Comparison of ENCODE assay signal across 10 cellular contexts in genomic region chr20:32188376-32189122, GRCh38. TPM values are rescaled to one million over a fixed set of nuclear protein-coding genes. Genes with fewer than 3 reads are reported as not detected.
DNase-seq lines count a peak whose midpoint lies in the region; ATAC-seq and TF ChIP-seq lines count a peak whose summit lies in the region.
"Had no signal": no experiment of that assay in that cellular context is flagged by ENCODE, and none has a peak within 500 bp of the region (broad histone marks: within the 10 kb centered on the region; RNA-seq: fewer than 3 reads in every experiment).

No MANE protein-coding gene starts in this region.

- POLR2A ChIA-PET in AG04450 (lab: Yijun Ruan, JAX): no interaction called here

- no peak overlapping the region for H2BK15ac ChIP-seq in H9 (ENCODE audit: low read depth, low read length)

- H3K27me3 Mint-ChIP-seq in H9 (ENCODE audit: low read depth): no peaks in the 10 kb centered on the region
- no peaks in the 10 kb centered on the region for H3K27me3 Mint-ChIP-seq in chondrocyte (ENCODE audit: low read depth)

- H4K5ac ChIP-seq in H9 (ENCODE audit: insufficient read length, low read depth, low read length): no peak overlapping the region

- no peak overlapping the region for H3K4me2 ChIP-seq in H9 (ENCODE audit: insufficient read depth, insufficient read length, low read length)
- H3K4me2 ChIP-seq in neural cell (ENCODE audit: low read length): no peak overlapping the region

- no peak overlapping the region for H3K23ac ChIP-seq in H9 (ENCODE audit: insufficient read length, low read depth, low read length)

- H3K27ac ChIP-seq in AG04450 (ENCODE audit: low read depth, low read length): peak overlapping the region; percentile 11
- H3K27ac ChIP-seq in H9 (ENCODE audit: insufficient read length, low read depth, low read length): no peak overlapping the region
- no peak overlapping the region for H3K27ac ChIP-seq in neural cell (ENCODE audit: low read length)
- H3K27ac ChIP-seq: epithelial cell of prostate had no signal

- no peak for TF ChIP-seq RAD21 in neural cell (conservative IDR thresholded peaks at IDR 0.05)

- H2BK120ac ChIP-seq in H9 (ENCODE audit: low read depth, low read length, poor library complexity, severe bottlenecking): no peak overlapping the region

- CTCF ChIA-PET in AG04450 (lab: Charles Lee): no interaction called here

- H3K27me3 ChIP-seq in AG04450 (ENCODE audit: control insufficient read depth, insufficient read depth, low read length) (no peaks in the 10 kb centered on the region), H9 (ENCODE audit: insufficient read depth, low read length) (no peaks in the 10 kb centered on the region), neural cell (ENCODE audit: insufficient read depth, low read depth, low read length) (no peaks in the 10 kb centered on the region)

- H3K36me3 Mint-ChIP-seq in H9 (ENCODE audit: insufficient read depth in 1 of 3, low read depth in 3 of 3) (peaks cover under 1 to 17% (median 13%) of the 10 kb centered on the region in 3 experiments; a peak in 5 of 7 replicates), chondrocyte (ENCODE audit: low read depth) (peaks cover 3% of the 10 kb centered on the region)

- H3K4me3 ChIP-seq in AG04450 (ENCODE audit: low read depth, low read length): no peak overlapping the region
- H3K4me3 ChIP-seq in neural cell (ENCODE audit: low read length): peak overlapping the region; percentile 67
- H3K4me3 ChIP-seq: mucosa of descending colon had no signal

- H3K9ac ChIP-seq in H9 (ENCODE audit: extremely low read depth, insufficient read length, low read length) (no peak overlapping the region), neural cell (ENCODE audit: low read length) (no peak overlapping the region)

- no peak overlapping the region for H3K27ac Mint-ChIP-seq in H9
- no peak overlapping the region for H3K27ac Mint-ChIP-seq in chondrocyte (ENCODE audit: unreplicated experiment)

- no peaks in the 10 kb centered on the region for H3F3A ChIP-seq in neural cell (ENCODE audit: insufficient read depth, low read length, poor library complexity, severe bottlenecking)

- H4K8ac ChIP-seq in H9 (replicated peaks; ENCODE audit: insufficient read length, low read depth, low read length): no peak overlapping the region

- H4K20me1 ChIP-seq in H9 (ENCODE audit: control insufficient read depth, insufficient read depth, insufficient read length): no peaks in the 10 kb centered on the region
- no peaks in the 10 kb centered on the region for H4K20me1 ChIP-seq in neural cell (ENCODE audit: insufficient read depth)

- TF ChIP-seq CTCF in AG04450 (IDR thresholded peaks at IDR 0.05; ENCODE audit: low read depth, low read length) (no peak), H9 (conservative IDR thresholded peaks at IDR 0.05) (no peak), chondrocyte (IDR thresholded peaks at IDR 0.05) (no peak), neural cell (IDR thresholded peaks at IDR 0.05; ENCODE audit: poor library complexity, severe bottlenecking) (no peak)

- no peak for DNase-seq in AG04450 (ENCODE audit: low read depth, low spot score)
- DNase-seq in H9: no peak
- DNase-seq in chondrocyte (ENCODE audit: low spot score): no peak
- DNase-seq in NCI-H2196 (lab: John Stamatoyannopoulos, UW; ENCODE audit: unreplicated experiment): no peak
- DNase-seq in GM19240 (ENCODE audit: insufficient read length, low spot score): no peak
- no peak for DNase-seq in NCI-H748 treated with DMSO at 0.1 percent for 48 hours (lab: John Stamatoyannopoulos, UW)
- DNase-seq: mucosa of descending colon had no signal

- H3K79me2 ChIP-seq in H9 (ENCODE audit: insufficient read depth, low read length) (no peaks in the 10 kb centered on the region), neural cell (replicated peaks; ENCODE audit: insufficient read depth, low read length) (no peaks in the 10 kb centered on the region)

- H3K56ac ChIP-seq in H9 (ENCODE audit: insufficient read length, low read depth, low read length): no peak overlapping the region

- no peak overlapping the region for H3K4ac ChIP-seq in H9 (ENCODE audit: low read depth, low read length)

- H3K9me3 ChIP-seq in AG04450 (ENCODE audit: control insufficient read depth, insufficient read depth, low read length): no peaks in the 10 kb centered on the region
- no peaks in the 10 kb centered on the region for H3K9me3 ChIP-seq in H9 (ENCODE audit: control insufficient read depth, low read depth, low read length)
- no peaks in the 10 kb centered on the region for H3K9me3 ChIP-seq in neural cell (ENCODE audit: low read length)
- H3K9me3 ChIP-seq: mucosa of descending colon had no signal

- no peaks in the 10 kb centered on the region for H3K79me1 ChIP-seq in H9 (ENCODE audit: insufficient read depth, low read depth, low read length, poor library complexity, severe bottlenecking)

- H2BK20ac ChIP-seq in H9 (ENCODE audit: low read depth, low read length, poor library complexity, severe bottlenecking): no peak overlapping the region

- no peaks in the 10 kb centered on the region for H3K36me3 ChIP-seq in neural cell (ENCODE audit: insufficient read depth, low read length)

- no peak overlapping the region for H2BK12ac ChIP-seq in H9 (ENCODE audit: insufficient read length, low read depth, low read length)

- no peak for TF ChIP-seq EP300 in neural cell (conservative IDR thresholded peaks at IDR 0.05; ENCODE audit: poor library complexity, severe bottlenecking)

- H4K91ac ChIP-seq in H9 (ENCODE audit: insufficient read length, low read depth, low read length): no peak overlapping the region

- H3K4me1 Mint-ChIP-seq in H9 (peaks cover 16 to 19% of the 10 kb centered on the region in 2 experiments), chondrocyte (ENCODE audit: low read depth) (peaks cover 32% of the 10 kb centered on the region)

- H3T11ph ChIP-seq in H9 (ENCODE audit: low read length): no peak overlapping the region

- no peaks in the 10 kb centered on the region for H3K4me1 ChIP-seq in H9 (ENCODE audit: insufficient read depth, low read length)

- H3K9me2 ChIP-seq in neural cell (ENCODE audit: insufficient read depth, low read length): no peaks in the 10 kb centered on the region

- no peak for ATAC-seq in HG02763 (IDR thresholded peaks at IDR 0.05; ENCODE audit: unreplicated experiment)

- H2AFZ ChIP-seq in H9 (ENCODE audit: low read length) (no peak overlapping the region), neural cell (ENCODE audit: low read depth, low read length) (no peak overlapping the region)

- no peak overlapping the region for H3K14ac ChIP-seq in H9 (ENCODE audit: insufficient read depth, low read length)

- no peak overlapping the region for H3K18ac ChIP-seq in H9 (ENCODE audit: insufficient read length, low read depth, low read length)

- no peak overlapping the region for H2AK5ac ChIP-seq in H9 (ENCODE audit: insufficient read length, low read length)

- no peak overlapping the region for H2BK5ac ChIP-seq in H9 (ENCODE audit: insufficient read length, low read length)

- H3K23me2 ChIP-seq in H9 (ENCODE audit: insufficient read length, low read depth, low read length, poor library complexity, severe bottlenecking): peaks cover 14% of the 10 kb centered on the region

- H3K4me3 Mint-ChIP-seq in H9: peak overlapping the region; percentile 74 to 76
- peak overlapping the region; percentile 51 for H3K4me3 Mint-ChIP-seq in chondrocyte (ENCODE audit: unreplicated experiment)

- WGBS in H9 (ENCODE audit: extremely low coverage, insufficient read length, low lambda C conversion rate): no CpG with 5 or more reads among the region's 17 CpGs

- no peaks in the 10 kb centered on the region; a peak in 1 of 5 replicates for H3K9me3 Mint-ChIP-seq in H9
- H3K9me3 Mint-ChIP-seq in chondrocyte (ENCODE audit: low read depth): no peaks in the 10 kb centered on the region

TF ChIP-seq in neural cell, 6 proteins besides CTCF, POLR2A, EP300 and RAD21:
- TF ChIP-seq REST (IDR thresholded peaks at IDR 0.05; ENCODE audit: borderline replicate concordance) (no peak), POLR2AphosphoS5 (IDR thresholded peaks at IDR 0.05) (no peak), TAF1 (IDR thresholded peaks at IDR 0.05; ENCODE audit: low read depth) (no peak), MXI1 (conservative IDR thresholded peaks at IDR 0.05; ENCODE audit: poor library complexity, severe bottlenecking) (no peak), SMC3 (conservative IDR thresholded peaks at IDR 0.05; ENCODE audit: poor library complexity) (no peak), EZH2 (IDR thresholded peaks at IDR 0.05; ENCODE audit: borderline replicate concordance, insufficient read depth, low read length, poor library complexity, severe bottlenecking) (no peak)

RNA-seq across cellular contexts. Expression of gene PLAGL2, which starts 19.0 kb away (rescaled TPM):
- polyA plus RNA-seq in AG04450 (2011; rRNA removed) (5.9 and 8.9 TPM in 2 replicates), neural cell (2.5 and 2.7 TPM in 2 replicates)
- polyA minus RNA-seq in AG04450 (2011; rRNA and poly(A)+ RNA removed): 10.1 and 12.8 TPM in 2 replicates
- total RNA-seq in H9 (2021) (42.8 and 44.4 TPM in 2 replicates), chondrocyte (9.1 to 16.9 TPM (median 16.4 TPM) in 3 replicates)
- 10.5 and 13.3 TPM in 2 replicates for polyA minus RNA-seq in neural cell

RNA-seq across cellular contexts. Expression of gene POFUT1, which starts 19.1 kb away (rescaled TPM):
- polyA plus RNA-seq in AG04450 (2011; rRNA removed) (40.2 and 43.6 TPM in 2 replicates), neural cell (14.0 and 15.5 TPM in 2 replicates)
- polyA minus RNA-seq in AG04450 (2011; rRNA and poly(A)+ RNA removed): 32.3 and 36.1 TPM in 2 replicates
- total RNA-seq in H9 (2021) (39.0 and 41.2 TPM in 2 replicates), chondrocyte (61.6 to 68.3 TPM (median 66.4 TPM) in 3 replicates)
- polyA minus RNA-seq in neural cell: 25.8 and 27.5 TPM in 2 replicates
